In genomic region chr9:126506361-126507317, GRCh38 we compare ENCODE assay signal across 17 cellular contexts.
"Had no signal": no experiment of that assay in that cellular context is flagged by ENCODE, and none has a peak within 500 bp of the region (broad histone marks: within the 10 kb centered on the region; RNA-seq: fewer than 3 reads in every experiment).

No MANE protein-coding gene starts in this region.

- H3K4me3 ChIP-seq: gastrocnemius medialis, prostate gland had no signal

- H3K36me3 ChIP-seq: brain microvascular endothelial cell, prostate gland had no signal

- H3K27ac ChIP-seq: brain microvascular endothelial cell, epithelial cell of prostate, gastrocnemius medialis, prostate gland had no signal

- H3K4me3 Mint-ChIP-seq: activated CD4-positive, alpha-beta memory T cell treated with anti-CD3 and anti-CD28 coated beads for 36 hours; activated naive CD8-positive, alpha-beta T cell treated with anti-CD3 and anti-CD28 coated beads, Interleukin-2, amount 10 ng/mL, durations not matched to agents 7 days and 5 days; effector memory CD8-positive, alpha-beta T cell; natural killer cell treated with Interleukin-12 subunit alpha and Interleukin-12 subunit beta and Interleukin-15 and Interleukin-18, amount 100 ng/mL, for 72 hours; stimulated activated naive CD8-positive, alpha-beta T cell treated with anti-CD3 and anti-CD28 coated beads, Interleukin-15, Interleukin-2, amounts not matched to agents 100 ng/mL and 50 ng/mL, for 24 hours; T-cell had no signal

- H3K9me3 Mint-ChIP-seq: activated CD4-positive, alpha-beta memory T cell treated with anti-CD3 and anti-CD28 coated beads for 36 hours; activated naive CD8-positive, alpha-beta T cell treated with anti-CD3 and anti-CD28 coated beads, Interleukin-2, amount 10 ng/mL, durations not matched to agents 7 days and 5 days; effector memory CD8-positive, alpha-beta T cell; natural killer cell treated with Interleukin-12 subunit alpha and Interleukin-12 subunit beta and Interleukin-15 and Interleukin-18, amount 100 ng/mL, for 72 hours; stimulated activated naive CD8-positive, alpha-beta T cell treated with anti-CD3 and anti-CD28 coated beads, Interleukin-15, Interleukin-2, amounts not matched to agents 100 ng/mL and 50 ng/mL, for 24 hours; T-cell had no signal

- H3K27ac Mint-ChIP-seq: activated CD4-positive, alpha-beta memory T cell treated with anti-CD3 and anti-CD28 coated beads for 36 hours; activated naive CD8-positive, alpha-beta T cell treated with anti-CD3 and anti-CD28 coated beads, Interleukin-2, amount 10 ng/mL, durations not matched to agents 7 days and 5 days; effector memory CD8-positive, alpha-beta T cell; natural killer cell treated with Interleukin-12 subunit alpha and Interleukin-12 subunit beta and Interleukin-15 and Interleukin-18, amount 100 ng/mL, for 72 hours; stimulated activated naive CD8-positive, alpha-beta T cell treated with anti-CD3 and anti-CD28 coated beads, Interleukin-15, Interleukin-2, amounts not matched to agents 100 ng/mL and 50 ng/mL, for 24 hours; T-cell had no signal

- H3K27me3 Mint-ChIP-seq: effector memory CD8-positive, alpha-beta T cell had no signal

- H3K36me3 Mint-ChIP-seq: activated CD4-positive, alpha-beta memory T cell treated with anti-CD3 and anti-CD28 coated beads for 36 hours; activated naive CD8-positive, alpha-beta T cell treated with anti-CD3 and anti-CD28 coated beads, Interleukin-2, amount 10 ng/mL, durations not matched to agents 7 days and 5 days; natural killer cell treated with Interleukin-12 subunit alpha and Interleukin-12 subunit beta and Interleukin-15 and Interleukin-18, amount 100 ng/mL, for 72 hours; T-cell had no signal

- H3K4me1 ChIP-seq: gastrocnemius medialis, prostate gland had no signal

- H3K9me3 ChIP-seq: gastrocnemius medialis, prostate gland, SK-N-SH had no signal

- DNase-seq: activated CD4-positive, alpha-beta memory T cell treated with anti-CD3 and anti-CD28 coated beads for 36 hours; activated CD4-positive, CD25-positive, alpha-beta regulatory T cell treated with anti-CD3 and anti-CD28 coated beads, Interleukin-2, amount 50 U/mL, for 72 hours; activated naive CD8-positive, alpha-beta T cell treated with anti-CD3 and anti-CD28 coated beads, Interleukin-2, amount 10 ng/mL, durations not matched to agents 7 days and 5 days; activated T-cell treated with anti-CD3 and anti-CD28 coated beads, Interleukin-2, amount 50 U/mL, for 48 hours; brain microvascular endothelial cell; effector memory CD8-positive, alpha-beta T cell; gastrocnemius medialis; left ventricle myocardium superior; mesendoderm; SK-N-SH; T-cell; T1000 had no signal

- H3K4me1 Mint-ChIP-seq: activated naive CD8-positive, alpha-beta T cell treated with anti-CD3 and anti-CD28 coated beads, Interleukin-2, amount 10 ng/mL, durations not matched to agents 7 days and 5 days; T-cell had no signal

- ATAC-seq: effector memory CD8-positive, alpha-beta T cell; gastrocnemius medialis; left ventricle myocardium superior; natural killer cell treated with Interleukin-12 subunit alpha and Interleukin-12 subunit beta and Interleukin-15 and Interleukin-18, amount 100 ng/mL, for 72 hours; right cardiac atrium; T-cell had no signal
